Comparison of ENCODE assay signal across 8 cellular contexts in genomic region chr2:237714690-237715458, GRCh38.
DNase-seq lines count a peak whose midpoint lies in the region; ATAC-seq and TF ChIP-seq lines count a peak whose summit lies in the region.

No MANE protein-coding gene starts in this region.

- TF ChIP-seq RAD21 in neural cell (conservative IDR thresholded peaks at IDR 0.05) = no peak

- H3K36me3 Mint-ChIP-seq in CD4-positive, CD25-positive, alpha-beta regulatory T cell = peaks cover 12% of the 10 kb centered on the region

- TF ChIP-seq CTCF in neural cell (IDR thresholded peaks at IDR 0.05; ENCODE audit: poor library complexity, severe bottlenecking) (no peak), GM10248 (IDR thresholded peaks at IDR 0.05; ENCODE audit: control extremely low read depth, extremely low read depth, low read depth, missing control alignments) (no peak)

- no peaks in the 10 kb centered on the region for H3K27me3 ChIP-seq in CD4-positive, CD25-positive, alpha-beta regulatory T cell (ENCODE audit: control insufficient read depth, insufficient read depth, low read length)
- H3K27me3 ChIP-seq in SJSA1 (replicated peaks) (no peaks in the 10 kb centered on the region), neural cell (ENCODE audit: insufficient read depth, low read depth, low read length) (no peaks in the 10 kb centered on the region)

- no peak overlapping the region for H2AFZ ChIP-seq in neural cell (ENCODE audit: low read depth, low read length)

- peak overlapping the region; percentile 17 for H3K4me2 ChIP-seq in neural cell (ENCODE audit: low read length)

- no peaks in the 10 kb centered on the region for H3K27me3 Mint-ChIP-seq in CD4-positive, CD25-positive, alpha-beta regulatory T cell

- no peak overlapping the region for H3K9ac ChIP-seq in neural cell (ENCODE audit: low read length)

- H3K4me3 ChIP-seq in CD4-positive, CD25-positive, alpha-beta regulatory T cell (ENCODE audit: low read depth, low read length) = no peak overlapping the region
- H3K4me3 ChIP-seq in SJSA1 (no peak overlapping the region), neural cell (ENCODE audit: low read length) (peak overlapping the region; percentile 32)

- POLR2A ChIA-PET in GM10248 (lab: Yijun Ruan, JAX) = no interaction called here

- TF ChIP-seq EP300 in neural cell (conservative IDR thresholded peaks at IDR 0.05; ENCODE audit: poor library complexity, severe bottlenecking) = no peak

- CTCF ChIA-PET in GM10248 (lab: Yijun Ruan, JAX) = interaction anchor here (1.1 to 1.4 kb wide), 2 partner anchors 30 to 41 kb away, joined by 4 read pairs; no protein-coding TSS in a partner anchor

- peaks cover 40% of the 10 kb centered on the region for H3K36me3 ChIP-seq in CD4-positive, CD25-positive, alpha-beta regulatory T cell (ENCODE audit: control insufficient read depth, insufficient read depth, low read length)
- H3K36me3 ChIP-seq in SJSA1 = peaks cover 37% of the 10 kb centered on the region
- no peaks in the 10 kb centered on the region for H3K36me3 ChIP-seq in neural cell (ENCODE audit: insufficient read depth, low read length)

- no peaks in the 10 kb centered on the region for H4K20me1 ChIP-seq in neural cell (ENCODE audit: insufficient read depth)

- no peak for DNase-seq in CD4-positive, CD25-positive, alpha-beta regulatory T cell
- DNase-seq in SJSA1 (ENCODE audit: low read depth in 1 of 2, low spot score in 2 of 2) (peak in 1 of 2 experiments; percentile 40), fibroblast of peridontal ligament (ENCODE audit: extremely low read depth) (peak; percentile 43), HK-2 (ENCODE audit: unreplicated experiment) (no peak), GM10248 (ENCODE audit: extremely low spot score) (no peak), amniotic stem cell (lab: John Stamatoyannopoulos, UW) (no peak)
- DNase-seq in stimulated activated CD8-positive, alpha-beta memory T cell treated with anti-CD3 and anti-CD28 coated beads, Interleukin-4, amount 100 ng/mL, for 48 hours = no peak

- no peaks in the 10 kb centered on the region for H3K9me2 ChIP-seq in neural cell (ENCODE audit: insufficient read depth, low read length)

- H3K9me3 Mint-ChIP-seq in CD4-positive, CD25-positive, alpha-beta regulatory T cell = no peaks in the 10 kb centered on the region

- no peak for ATAC-seq in CD4-positive, CD25-positive, alpha-beta regulatory T cell (ENCODE audit: low read depth in 2 of 2)

- peak overlapping the region in 2 of 3 donors; percentile 40 to 76 for H3K27ac Mint-ChIP-seq in CD4-positive, CD25-positive, alpha-beta regulatory T cell

- H3K79me2 ChIP-seq in neural cell (replicated peaks; ENCODE audit: insufficient read depth, low read length) = no peaks in the 10 kb centered on the region

- no peaks in the 10 kb centered on the region for H3F3A ChIP-seq in neural cell (ENCODE audit: insufficient read depth, low read length, poor library complexity, severe bottlenecking)

- peaks cover 40 to 62% (median 45%) of the 10 kb centered on the region in 4 donors for H3K4me1 Mint-ChIP-seq in CD4-positive, CD25-positive, alpha-beta regulatory T cell

- peaks cover 10% of the 10 kb centered on the region for H3K4me1 ChIP-seq in CD4-positive, CD25-positive, alpha-beta regulatory T cell (ENCODE audit: control insufficient read depth, insufficient read depth, low read length, poor library complexity, severe bottlenecking)
- H3K4me1 ChIP-seq in SJSA1 (replicated peaks) = peaks cover 24% of the 10 kb centered on the region

- peak overlapping the region in 1 of 4 donors; percentile 35 for H3K4me3 Mint-ChIP-seq in CD4-positive, CD25-positive, alpha-beta regulatory T cell

- no peak overlapping the region for H3K27ac ChIP-seq in CD4-positive, CD25-positive, alpha-beta regulatory T cell (ENCODE audit: insufficient read depth, low read length, poor library complexity, severe bottlenecking)
- H3K27ac ChIP-seq in SJSA1 (peak overlapping the region; percentile 20; the same call in 1 of the 2 replicates), neural cell (ENCODE audit: low read length) (peak overlapping the region; percentile 23)

- no peaks in the 10 kb centered on the region for H3K9me3 ChIP-seq in CD4-positive, CD25-positive, alpha-beta regulatory T cell (ENCODE audit: control insufficient read depth in 2 of 2, low read length in 2 of 2)
- no peaks in the 10 kb centered on the region for H3K9me3 ChIP-seq in SJSA1 (replicated peaks)
- H3K9me3 ChIP-seq in neural cell (ENCODE audit: low read length) = no peaks in the 10 kb centered on the region

TF ChIP-seq in neural cell, 6 proteins besides CTCF, POLR2A, EP300 and RAD21:
- TF ChIP-seq REST (IDR thresholded peaks at IDR 0.05; ENCODE audit: borderline replicate concordance) (no peak), TAF1 (IDR thresholded peaks at IDR 0.05; ENCODE audit: low read depth) (no peak), MXI1 (conservative IDR thresholded peaks at IDR 0.05; ENCODE audit: poor library complexity, severe bottlenecking) (no peak), POLR2AphosphoS5 (IDR thresholded peaks at IDR 0.05) (no peak), EZH2 (IDR thresholded peaks at IDR 0.05; ENCODE audit: borderline replicate concordance, insufficient read depth, low read length, poor library complexity, severe bottlenecking) (no peak), SMC3 (conservative IDR thresholded peaks at IDR 0.05; ENCODE audit: poor library complexity) (no peak)
